In the genomic region with DNA sequence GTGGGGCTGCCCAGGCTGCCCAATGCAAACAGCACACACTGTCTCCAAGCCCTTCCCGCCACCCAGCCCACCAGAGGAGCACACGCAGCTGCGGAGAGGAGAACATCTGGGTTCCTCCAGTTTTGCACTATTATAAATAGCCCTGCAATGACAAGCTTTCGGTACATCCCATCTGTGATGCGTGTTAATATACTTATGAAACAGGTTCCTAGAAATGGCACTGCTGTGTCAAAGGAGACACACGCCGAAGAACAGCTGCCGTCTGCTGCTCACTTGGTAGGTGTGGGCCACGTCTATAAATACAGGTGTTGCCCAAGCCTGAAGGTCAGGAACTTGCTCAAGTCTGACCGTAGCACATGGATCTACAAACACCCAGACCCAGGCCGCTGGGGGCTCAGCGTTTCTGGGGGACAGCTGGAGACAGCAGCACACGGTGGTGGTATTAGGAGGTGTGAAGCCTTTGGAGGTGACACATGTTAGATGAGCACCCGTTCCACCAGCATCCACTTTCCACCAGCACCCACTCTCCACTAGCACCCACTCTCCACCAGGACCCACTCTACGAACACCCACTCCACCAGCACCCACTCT, we compare ENCODE assay signal across 22 cellular contexts.
"Had no signal": no experiment of that assay in that cellular context is flagged by ENCODE, and none has a peak within 500 bp of the region (broad histone marks: within the 10 kb centered on the region; RNA-seq: fewer than 3 reads in every experiment).

No MANE protein-coding gene starts in this region.

- H3K27ac Mint-ChIP-seq: activated B cell treated with CpG ODN at 0.5 μM for 24 hours; activated CD4-positive, alpha-beta T cell treated with anti-CD3 and anti-CD28 coated beads for 36 hours; activated naive CD8-positive, alpha-beta T cell; naive thymus-derived CD4-positive, alpha-beta T cell; stimulated activated naive B cell treated with anti-CD40 and anti-IgM and Interleukin-4, amounts not matched to agents 10 μg/mL and 1 μg/mL and 100 μg/mL, for 72 hours had no signal

- H3K36me3 ChIP-seq: stomach, suprapubic skin, tibial artery had no signal

- H3K36me3 Mint-ChIP-seq: activated naive CD8-positive, alpha-beta T cell; naive thymus-derived CD4-positive, alpha-beta T cell had no signal

- H3K27me3 Mint-ChIP-seq: central memory CD8-positive, alpha-beta T cell had no signal

- H3K4me3 Mint-ChIP-seq: activated B cell treated with CpG ODN at 0.5 μM for 24 hours; activated CD4-positive, alpha-beta T cell treated with anti-CD3 and anti-CD28 coated beads for 36 hours; activated naive CD8-positive, alpha-beta T cell; central memory CD8-positive, alpha-beta T cell; naive thymus-derived CD4-positive, alpha-beta T cell; stimulated activated naive B cell treated with anti-CD40 and anti-IgM and Interleukin-4, amounts not matched to agents 10 μg/mL and 1 μg/mL and 100 μg/mL, for 72 hours had no signal

- H3K9me3 ChIP-seq: stomach, suprapubic skin, tibial artery had no signal

- ATAC-seq: activated CD4-positive, alpha-beta T cell treated with anti-CD3 and anti-CD28 coated beads for 36 hours; left colon; naive thymus-derived CD4-positive, alpha-beta T cell; stimulated activated naive B cell treated with anti-CD40 and anti-IgM and Interleukin-4, amounts not matched to agents 10 μg/mL and 1 μg/mL and 100 μg/mL, for 72 hours had no signal

- H3K9me3 Mint-ChIP-seq: activated B cell treated with CpG ODN at 0.5 μM for 24 hours; central memory CD8-positive, alpha-beta T cell; stimulated activated naive B cell treated with anti-CD40 and anti-IgM and Interleukin-4, amounts not matched to agents 10 μg/mL and 1 μg/mL and 100 μg/mL, for 72 hours had no signal

- H3K4me1 Mint-ChIP-seq: central memory CD8-positive, alpha-beta T cell had no signal

- DNase-seq: activated B cell treated with CpG ODN at 0.5 μM for 24 hours; activated CD4-positive, alpha-beta T cell treated with anti-CD3 and anti-CD28 coated beads for 36 hours; activated CD4-positive, alpha-beta T cell treated with anti-CD3 and anti-CD28 coated beads, Interleukin-2, amount 50 U/mL, for 4 hours; activated effector memory CD4-positive, alpha-beta T cell treated with Interleukin-2 at 50 U/mL for 16 hours; activated naive CD4-positive, alpha-beta T cell treated with Interleukin-2 at 50 U/mL for 16 hours; activated T-cell treated with anti-CD3 and anti-CD28 coated beads for 4 hours; anterior cingulate cortex; hippocampal formation; kidney; left colon; midbrain; naive thymus-derived CD4-positive, alpha-beta T cell; occipital lobe; stimulated activated CD4-positive, alpha-beta T cell treated with anti-CD3 and anti-CD28 coated beads, Interleukin-15, amount 100 ng/mL, for 24 hours; stimulated activated CD4-positive, alpha-beta T cell treated with anti-CD3 and anti-CD28 coated beads, Interleukin-2, amount 100 ng/mL, for 24 hours; stimulated activated naive B cell treated with anti-CD40 and anti-IgM and Interleukin-4, amounts not matched to agents 10 μg/mL and 1 μg/mL and 100 μg/mL, for 72 hours; stomach; T-helper 2 cell; tibial artery had no signal

- H3K27me3 ChIP-seq: suprapubic skin, tibial artery had no signal

- H3K27ac ChIP-seq: stomach, suprapubic skin had no signal

- H3K4me3 ChIP-seq: stomach, suprapubic skin, tibial artery had no signal
